13 cellular contexts compared by ENCODE assay signal in genomic region chr15:93048759-93049161, GRCh38. TPM values are rescaled to one million over a fixed set of nuclear protein-coding genes. Genes with fewer than 3 reads are reported as not detected.
A peak's percentile ranks its signal among the peaks of the same experiment; 100 is the strongest.
DNase-seq lines count a peak whose midpoint lies in the region; ATAC-seq, FAIRE-seq and TF ChIP-seq lines count a peak whose summit lies in the region.
"Had no signal": no experiment of that assay in that cellular context is flagged by ENCODE, and none has a peak within 500 bp of the region (broad histone marks: within the 10 kb centered on the region; RNA-seq: fewer than 3 reads in every experiment).

No MANE protein-coding gene starts in this region.

- intact Hi-C loops in natural killer cell (cut with micrococcal nuclease), result no loop called here

- TF ChIP-seq CTCF in natural killer cell (IDR thresholded peaks at IDR 0.05) (no peak), nephron progenitor cell (IDR thresholded peaks at IDR 0.05) (no peak)

- H3K4me1 Mint-ChIP-seq in natural killer cell (peaks cover 45 to 47% of the 10 kb centered on the region in 2 donors), nephron progenitor cell (peaks cover 10% of the 10 kb centered on the region)

- H3K9me3 Mint-ChIP-seq in natural killer cell (peaks cover 5 to 6% of the 10 kb centered on the region in 2 donors), nephron progenitor cell (peaks cover 21% of the 10 kb centered on the region)

- H3K4me3 Mint-ChIP-seq in natural killer cell (peak overlapping the region; percentile 35), nephron progenitor cell (no peak overlapping the region)
- H3K4me3 Mint-ChIP-seq: nephron had no signal

- DNase-seq in AG20443 (ENCODE audit: low spot score) (peak; percentile 38), NCI-H1092 (lab: John Stamatoyannopoulos, UW) (peak; percentile 42), cerebellum (ENCODE audit: low spot score) (peak; percentile 23), natural killer cell (no peak), nephron progenitor cell (no peak), GM12891 (ENCODE audit: insufficient read length, low spot score) (no peak)
- no peak for DNase-seq in stimulated activated CD4-positive, alpha-beta T cell treated with anti-CD3 and anti-CD28 coated beads, Interleukin-4, amount 100 ng/mL, for 4 hours
- DNase-seq: NCI-H2227 treated with DMSO at 0.1 percent for 48 hours; stimulated activated naive CD4-positive, alpha-beta T cell treated with Interleukin-2 at 50 U/mL for 16 hours had no signal

- ATAC-seq in natural killer cell (no peak), GM19328 (IDR thresholded peaks at IDR 0.05; ENCODE audit: unreplicated experiment) (no peak)
- ATAC-seq: Right ventricle myocardium inferior had no signal

- H3K27me3 Mint-ChIP-seq in natural killer cell (ENCODE audit: low read depth in 2 of 2) (peaks cover 0 to 8% of the 10 kb centered on the region in 2 donors), nephron progenitor cell (ENCODE audit: low read depth, poor library complexity) (no peaks in the 10 kb centered on the region)

- H3K27ac Mint-ChIP-seq in natural killer cell, result peak overlapping the region in 1 of 2 donors; percentile 94
- no peak overlapping the region for H3K27ac Mint-ChIP-seq in nephron progenitor cell

- no peak for FAIRE-seq in GM12891 (lab: Jason Lieb, UNC)
- FAIRE-seq: G401.6 had no signal

- peaks cover 8% of the 10 kb centered on the region for H3K36me3 Mint-ChIP-seq in natural killer cell
- peaks cover 76% of the 10 kb centered on the region for H3K36me3 Mint-ChIP-seq in nephron progenitor cell (ENCODE audit: low read depth)

- TF ChIP-seq POLR2A in GM12891 (IDR thresholded peaks at IDR 0.05; ENCODE audit: low read depth, low read length), result no peak

TF ChIP-seq in GM12891, 5 proteins besides CTCF, POLR2A, EP300 and RAD21:
- TF ChIP-seq SPI1 (IDR thresholded peaks at IDR 0.05; ENCODE audit: low read depth, low read length) (no peak), POLR2AphosphoS5 (IDR thresholded peaks at IDR 0.05; ENCODE audit: low read depth, low read length) (no peak), POU2F2 (IDR thresholded peaks at IDR 0.05; ENCODE audit: low read depth, low read length) (no peak), PAX5 (IDR thresholded peaks at IDR 0.05; ENCODE audit: insufficient read depth, low read length, severe bottlenecking) (no peak), TAF1 (IDR thresholded peaks at IDR 0.05; ENCODE audit: low read depth, low read length) (no peak)

RNA-seq across cellular contexts. Expression of gene RGMA, which starts 40.3 kb away (rescaled TPM):
- total RNA-seq in cerebellum (26.3 TPM), natural killer cell (not detected)
- polyA plus RNA-seq in GM12891 (2012; ENCODE audit: low read depth, missing spikeins), result not detected

Comparison
In these comparisons a context has a peak if more than half of its experiments do, and no peak if none do; other contexts are left out.
1. DNase-seq: peak in AG20443 (single experiment), NCI-H1092 (single experiment) and cerebellum (single experiment); none in natural killer cell (single experiment), stimulated activated CD4-positive, alpha-beta T cell treated with anti-CD3 and anti-CD28 coated beads, Interleukin-4, amount 100 ng/mL, for 4 hours (0 of 2), nephron progenitor cell (single experiment) and GM12891 (single experiment).
2. RNA of gene RGMA, which starts 40.3 kb away (total RNA-seq): 26.3 TPM in cerebellum (single experiment); not detected in natural killer cell; every median in the first group is over 10 times any median in the second.